Comparison of ENCODE assay signal across 8 cellular contexts in genomic region chr1:165481820-165482532, GRCh38. TPM values are rescaled to one million over a fixed set of nuclear protein-coding genes. Genes with fewer than 3 reads are reported as not detected.
A peak's percentile ranks its signal among the peaks of the same experiment; 100 is the strongest.
DNase-seq lines count a peak whose midpoint lies in the region; ATAC-seq and TF ChIP-seq lines count a peak whose summit lies in the region.

No MANE protein-coding gene starts in this region.

- in situ Hi-C loops in HAP-1 (cut with MboI; ENCODE audit: low sequenced_read_pairs): no loop called here

- DNase-seq in GM04503 (ENCODE audit: low read depth) (peak; percentile 53), NB4 (ENCODE audit: low read depth) (peak; percentile 36), epidermal melanocyte (ENCODE audit: insufficient read length, low spot score) (peak; percentile 77), psoas muscle (peak; percentile 18 to 55), dorsolateral prefrontal cortex (no peak), germinal center (ENCODE audit: low spot score) (no peak), HAP-1 (ENCODE audit: low spot score in 2 of 2) (no peak)

- 42 to 60% (median 45%) methylated on average over 6 of the region's 6 CpGs for WGBS in psoas muscle, 3 donors

- no peak for TF ChIP-seq POLR2A in NB4 (IDR thresholded peaks at IDR 0.05; ENCODE audit: extremely low read depth, insufficient read length)

- H3K4me1 ChIP-seq in psoas muscle (peaks cover 3% of the 10 kb centered on the region), HAP-1 (no peaks in the 10 kb centered on the region)

- H3K27me3 ChIP-seq in psoas muscle (ENCODE audit: insufficient read depth in 3 of 3, low read length in 2 of 3): no peaks in the 10 kb centered on the region
- peaks cover 0 to 3% (median 0%) of the 10 kb centered on the region in 45 donors for H3K27me3 ChIP-seq in dorsolateral prefrontal cortex
- no peaks in the 10 kb centered on the region for H3K27me3 ChIP-seq in HAP-1 (ENCODE audit: low read depth)

- intact Hi-C loops in psoas muscle (cut with DNase I): no loop called here
- intact Hi-C loops in dorsolateral prefrontal cortex (cut with DNase I): no loop called here

- H3K9me3 ChIP-seq in psoas muscle: no peaks in the 10 kb centered on the region
- H3K9me3 ChIP-seq in HAP-1: no peaks in the 10 kb centered on the region

- H3K36me3 ChIP-seq in psoas muscle (ENCODE audit: insufficient read depth in 1 of 2, low read depth in 1 of 2) (no peaks in the 10 kb centered on the region), HAP-1 (replicated peaks) (no peaks in the 10 kb centered on the region)

- ATAC-seq in psoas muscle: peak; percentile 54 to 77 (median 70)
- no peak for ATAC-seq in GM21717 (IDR thresholded peaks at IDR 0.05; ENCODE audit: unreplicated experiment)

- no peak for TF ChIP-seq CTCF in NB4 (IDR thresholded peaks at IDR 0.05; ENCODE audit: low read depth, low read length)
- no peak for TF ChIP-seq CTCF in psoas muscle (IDR thresholded peaks at IDR 0.05)
- TF ChIP-seq CTCF in dorsolateral prefrontal cortex (IDR thresholded peaks at IDR 0.05 in 54 of 56, conservative IDR thresholded peaks at IDR 0.05 in 2 of 56; ENCODE audit: low read depth in 1 of 56, partially characterized antibody in 56 of 56): no peak

- H3K4me3 ChIP-seq in NB4 (ENCODE audit: low read depth, low read length) (no peak overlapping the region), psoas muscle (no peak overlapping the region), dorsolateral prefrontal cortex (no peak overlapping the region), HAP-1 (no peak overlapping the region)

- H3K27ac ChIP-seq in psoas muscle (no peak overlapping the region), dorsolateral prefrontal cortex (no peak overlapping the region)

RNA-seq across cellular contexts. Expression of gene RXRG, which starts 37.0 kb away (rescaled TPM):
- total RNA-seq in psoas muscle (10 to 100 TPM in 2 of 4 donors, 1 to 10 TPM in 2; 2.8 to 20.4 (median 10.7) TPM), dorsolateral prefrontal cortex (10 to 100 TPM in 12 of 120 experiments, 1 to 10 TPM in 108; 2.0 to 16.0 (median 6.2) TPM)
- 10 to 100 TPM in 2 of 3 donors, 1 to 10 TPM in 1; 7.1 to 45.9 (median 17.4) TPM for polyA plus RNA-seq in psoas muscle

Comparison
In these comparisons a context has a peak if more than half of its experiments do, and no peak if none do; other contexts are left out.
1. DNase-seq: peak in GM04503 (single experiment), NB4 (single experiment), epidermal melanocyte (single experiment) and psoas muscle (2 of 2); none in dorsolateral prefrontal cortex (0 of 10), germinal center (single experiment) and HAP-1 (0 of 2).